ENCODE assay signal across 1 cellular context in the genomic region with DNA sequence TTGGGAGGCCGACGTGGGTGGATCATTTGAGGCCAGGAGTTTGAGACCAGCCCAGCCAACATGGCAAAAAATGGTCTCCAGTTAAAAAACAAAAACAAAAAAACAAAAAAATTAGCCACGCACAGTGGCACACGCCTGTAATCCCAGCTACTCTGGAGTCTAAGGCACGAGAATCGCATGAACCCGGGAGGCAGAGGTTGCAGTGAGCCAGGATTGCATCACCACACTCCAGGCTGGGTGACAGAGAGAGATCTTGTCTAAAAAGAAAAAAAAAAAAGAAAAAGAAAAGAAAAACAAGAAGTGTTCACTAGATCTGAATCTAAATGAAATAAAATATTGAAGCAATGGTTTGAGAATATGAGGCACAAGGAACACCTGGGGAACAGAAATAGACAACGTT.
TF ChIP-seq lines count a peak whose summit lies in the region.

No MANE protein-coding gene starts in this region.

TF ChIP-seq in K562, 482 proteins besides CTCF, POLR2A, EP300 and RAD21:
- TF ChIP-seq RNF219 (CRISPR knock-in tag; IDR thresholded peaks at IDR 0.05) (no peak), ATF3 (IDR thresholded peaks at IDR 0.05) (peak; percentile 81), ATF3 (CRISPR knock-in tag; conservative IDR thresholded peaks at IDR 0.05) (no peak), ZNF143 (CRISPR knock-in tag; IDR thresholded peaks at IDR 0.05) (no peak), FOXJ3 (CRISPR knock-in tag; IDR thresholded peaks at IDR 0.05) (no peak), COPS2 (conservative IDR thresholded peaks at IDR 0.05) (no peak), POLR2AphosphoS5 (IDR thresholded peaks at IDR 0.05; ENCODE audit: control insufficient read depth, insufficient read depth, low read depth, low read length) (no peak), CEBPB (tag; IDR thresholded peaks at IDR 0.05) (0 out of 2 replicates have a peak, but pooled peaks have one; percentile 10), ZFP1 (CRISPR knock-in tag; IDR thresholded peaks at IDR 0.05) (no peak), SIN3A (IDR thresholded peaks at IDR 0.05; ENCODE audit: borderline replicate concordance in 2 of 2, control insufficient read depth in 1 of 2, low read depth in 2 of 2, low read length in 2 of 2) (no peak), ZNF518B (CRISPR knock-in tag; IDR thresholded peaks at IDR 0.05) (no peak), IRF9 (tag; IDR thresholded peaks at IDR 0.05) (peak; percentile 46; the same call in 1 of the 2 replicates), TRIM28 (IDR thresholded peaks at IDR 0.05) (no peak), PHF20 (IDR thresholded peaks at IDR 0.05; ENCODE audit: partially characterized antibody) (no peak), NCOA1 (IDR thresholded peaks at IDR 0.05; ENCODE audit: low read depth) (no peak), ZNF197 (CRISPR knock-in tag; IDR thresholded peaks at IDR 0.05; ENCODE audit: low read depth) (no peak), RBM17 (IDR thresholded peaks at IDR 0.05; ENCODE audit: borderline replicate concordance, low read depth, low read length) (no peak), NR2C2 (CRISPR knock-in tag; IDR thresholded peaks at IDR 0.05) (no peak), NR2C2 (tag; IDR thresholded peaks at IDR 0.05) (peak; percentile 26; the same call in 1 of the 2 replicates), CEBPG (CRISPR knock-in tag; IDR thresholded peaks at IDR 0.05) (no peak), CEBPG (tag; conservative IDR thresholded peaks at IDR 0.05 in 1 of 2, IDR thresholded peaks at IDR 0.05 in 1 of 2) (peak; percentile 34 to 71; a peak in 2 of 4 replicates), NR2C1 (IDR thresholded peaks at IDR 0.05) (no peak), NR2C1 (tag; IDR thresholded peaks at IDR 0.05) (no peak), TGIF2 (CRISPR knock-in tag; IDR thresholded peaks at IDR 0.05) (no peak), HDAC1 (IDR thresholded peaks at IDR 0.05) (no peak), SMARCE1 (IDR thresholded peaks at IDR 0.05) (no peak), MCM2 (IDR thresholded peaks at IDR 0.05; ENCODE audit: low read depth) (no peak), SNAPC5 (CRISPR knock-in tag; IDR thresholded peaks at IDR 0.05) (no peak)
- TF ChIP-seq, protein P1, sequence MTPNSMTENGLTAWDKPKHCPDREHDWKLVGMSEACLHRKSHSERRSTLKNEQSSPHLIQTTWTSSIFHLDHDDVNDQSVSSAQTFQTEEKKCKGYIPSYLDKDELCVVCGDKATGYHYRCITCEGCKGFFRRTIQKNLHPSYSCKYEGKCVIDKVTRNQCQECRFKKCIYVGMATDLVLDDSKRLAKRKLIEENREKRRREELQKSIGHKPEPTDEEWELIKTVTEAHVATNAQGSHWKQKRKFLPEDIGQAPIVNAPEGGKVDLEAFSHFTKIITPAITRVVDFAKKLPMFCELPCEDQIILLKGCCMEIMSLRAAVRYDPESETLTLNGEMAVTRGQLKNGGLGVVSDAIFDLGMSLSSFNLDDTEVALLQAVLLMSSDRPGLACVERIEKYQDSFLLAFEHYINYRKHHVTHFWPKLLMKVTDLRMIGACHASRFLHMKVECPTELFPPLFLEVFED (CRISPR knock-in tag; conservative IDR thresholded peaks at IDR 0.05) = no peak
- TF ChIP-seq, protein P2, sequence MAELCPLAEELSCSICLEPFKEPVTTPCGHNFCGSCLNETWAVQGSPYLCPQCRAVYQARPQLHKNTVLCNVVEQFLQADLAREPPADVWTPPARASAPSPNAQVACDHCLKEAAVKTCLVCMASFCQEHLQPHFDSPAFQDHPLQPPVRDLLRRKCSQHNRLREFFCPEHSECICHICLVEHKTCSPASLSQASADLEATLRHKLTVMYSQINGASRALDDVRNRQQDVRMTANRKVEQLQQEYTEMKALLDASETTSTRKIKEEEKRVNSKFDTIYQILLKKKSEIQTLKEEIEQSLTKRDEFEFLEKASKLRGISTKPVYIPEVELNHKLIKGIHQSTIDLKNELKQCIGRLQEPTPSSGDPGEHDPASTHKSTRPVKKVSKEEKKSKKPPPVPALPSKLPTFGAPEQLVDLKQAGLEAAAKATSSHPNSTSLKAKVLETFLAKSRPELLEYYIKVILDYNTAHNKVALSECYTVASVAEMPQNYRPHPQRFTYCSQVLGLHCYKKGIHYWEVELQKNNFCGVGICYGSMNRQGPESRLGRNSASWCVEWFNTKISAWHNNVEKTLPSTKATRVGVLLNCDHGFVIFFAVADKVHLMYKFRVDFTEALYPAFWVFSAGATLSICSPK (IDR thresholded peaks at IDR 0.05; ENCODE audit: borderline replicate concordance) = no peak
